18 cellular contexts compared by ENCODE assay signal in genomic region chr1:52240592-52240991, GRCh38.
"Had no signal": no experiment of that assay in that cellular context is flagged by ENCODE, and none has a peak within 500 bp of the region (broad histone marks: within the 10 kb centered on the region; RNA-seq: fewer than 3 reads in every experiment).

No MANE protein-coding gene starts in this region.

- H3K36me3 ChIP-seq: neutrophil, thyroid gland, uterus had no signal

- H3K9me3 Mint-ChIP-seq: activated CD8-positive, alpha-beta T cell treated with anti-CD3 and anti-CD28 coated beads for 36 hours; activated naive CD8-positive, alpha-beta T cell treated with anti-CD3 and anti-CD28 coated beads, Interleukin-2, amount 10 ng/mL, durations not matched to agents 7 days and 5 days; naive thymus-derived CD8-positive, alpha-beta T cell had no signal

- H3K36me3 Mint-ChIP-seq: activated naive CD8-positive, alpha-beta T cell treated with anti-CD3 and anti-CD28 coated beads, Interleukin-2, amount 10 ng/mL, durations not matched to agents 7 days and 5 days had no signal

- H3K27ac Mint-ChIP-seq: activated CD8-positive, alpha-beta T cell treated with anti-CD3 and anti-CD28 coated beads for 36 hours; activated naive CD8-positive, alpha-beta T cell treated with anti-CD3 and anti-CD28 coated beads, Interleukin-2, amount 10 ng/mL, durations not matched to agents 7 days and 5 days; naive thymus-derived CD8-positive, alpha-beta T cell; progenitor cell of endocrine pancreas had no signal

- ATAC-seq: activated CD8-positive, alpha-beta T cell treated with anti-CD3 and anti-CD28 coated beads for 36 hours; heart left ventricle; left lobe of liver; mucosa of descending colon; naive thymus-derived CD8-positive, alpha-beta T cell; right cardiac atrium had no signal

- H3K9me3 ChIP-seq: heart left ventricle, mucosa of descending colon, neutrophil, thyroid gland, uterus had no signal

- H3K27ac ChIP-seq: dorsolateral prefrontal cortex, heart left ventricle, neutrophil, thyroid gland, uterus had no signal

- H3K4me3 Mint-ChIP-seq: activated CD8-positive, alpha-beta T cell treated with anti-CD3 and anti-CD28 coated beads for 36 hours; activated naive CD8-positive, alpha-beta T cell treated with anti-CD3 and anti-CD28 coated beads, Interleukin-2, amount 10 ng/mL, durations not matched to agents 7 days and 5 days; naive thymus-derived CD8-positive, alpha-beta T cell had no signal

- DNase-seq: activated CD4-positive, alpha-beta T cell treated with anti-CD3 and anti-CD28 coated beads for 1 hour; activated CD8-positive, alpha-beta memory T cell treated with anti-CD3 and anti-CD28 coated beads, Interleukin-2, amount 50 U/mL, for 4 hours; activated CD8-positive, alpha-beta T cell treated with anti-CD3 and anti-CD28 coated beads for 36 hours; activated naive CD8-positive, alpha-beta T cell treated with anti-CD3 and anti-CD28 coated beads, Interleukin-2, amount 10 ng/mL, durations not matched to agents 7 days and 5 days; anterior cingulate cortex; dorsolateral prefrontal cortex; heart left ventricle; mammary epithelial cell; mucosa of descending colon; naive thymus-derived CD8-positive, alpha-beta T cell; right cardiac atrium; small intestine; thyroid gland; uterus had no signal

- H3K27me3 Mint-ChIP-seq: activated CD8-positive, alpha-beta T cell treated with anti-CD3 and anti-CD28 coated beads for 36 hours; activated naive CD8-positive, alpha-beta T cell treated with anti-CD3 and anti-CD28 coated beads, Interleukin-2, amount 10 ng/mL, durations not matched to agents 7 days and 5 days; progenitor cell of endocrine pancreas had no signal

- H3K4me3 ChIP-seq: dorsolateral prefrontal cortex, heart left ventricle, mucosa of descending colon, thyroid gland, uterus had no signal

- H3K27me3 ChIP-seq: dorsolateral prefrontal cortex, thyroid gland, uterus had no signal

- FAIRE-seq: frontal cortex, small intestine had no signal
